ENCODE assay signal across 7 cellular contexts in the genomic region with DNA sequence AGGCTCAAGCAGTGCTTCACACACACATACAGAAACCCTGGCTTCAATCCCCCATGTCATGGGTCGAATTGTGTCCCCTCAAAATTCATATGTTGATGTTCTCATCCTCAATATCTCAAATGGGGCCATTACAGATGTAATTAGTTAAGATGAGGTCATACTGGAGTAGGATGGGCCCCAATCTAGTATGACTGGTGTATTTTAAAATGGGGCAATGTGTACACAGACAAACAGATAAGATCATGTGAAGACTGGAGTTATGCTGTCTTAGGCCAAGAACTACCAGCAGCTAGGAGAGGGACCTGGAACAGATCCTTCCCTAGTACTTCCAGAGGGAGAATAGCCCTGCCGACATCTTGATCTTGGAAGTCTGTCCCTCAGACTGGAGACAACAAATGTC.
"Had no signal": no experiment of that assay in that cellular context is flagged by ENCODE, and none has a peak within 500 bp of the region (broad histone marks: within the 10 kb centered on the region; RNA-seq: fewer than 3 reads in every experiment).

No MANE protein-coding gene starts in this region.

- H2AFZ ChIP-seq: GM23248 had no signal

- H3K9ac ChIP-seq: GM23248 had no signal

- H3K4me3 ChIP-seq: GM23248 had no signal

- H3K27ac ChIP-seq: GM23248 had no signal

- FAIRE-seq: H54, HTR-8/SVneo had no signal

- ATAC-seq: HCT116 had no signal

- DNase-seq: GM23248, GOT3, H9, KG1 had no signal
